Comparison of ENCODE assay signal across 19 cellular contexts in the genomic region with DNA sequence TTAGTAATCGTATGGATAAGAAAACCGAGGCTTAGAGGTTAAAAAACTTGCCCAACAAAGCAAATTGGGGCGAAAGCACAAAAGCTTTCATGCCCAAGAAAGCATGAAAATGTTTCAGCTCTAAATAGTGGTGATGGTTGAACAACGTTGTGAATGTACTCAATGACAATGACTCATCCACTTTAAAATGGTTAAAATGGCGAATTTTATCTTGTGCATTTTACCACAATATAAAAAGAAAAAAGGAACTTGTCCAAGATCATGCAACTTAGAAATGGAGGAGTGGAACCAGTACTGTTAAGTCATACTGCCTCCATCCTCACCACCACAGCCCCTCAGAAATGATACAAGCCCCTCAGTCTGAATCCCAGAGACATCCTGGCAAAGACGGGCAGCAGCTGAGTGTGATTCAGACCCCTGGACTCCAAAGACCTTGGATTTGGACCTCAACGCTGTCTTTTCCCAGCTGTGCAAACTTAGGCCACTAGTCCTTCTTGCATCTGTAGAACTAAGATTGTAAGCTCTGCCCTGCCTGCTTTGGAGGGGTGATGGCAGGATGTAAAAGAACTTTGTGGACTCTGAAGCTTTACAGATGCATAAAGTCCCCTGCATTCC.
DNase-seq lines count a peak whose midpoint lies in the region; TF ChIP-seq lines count a peak whose summit lies in the region.
"Had no signal": no experiment of that assay in that cellular context is flagged by ENCODE, and none has a peak within 500 bp of the region (broad histone marks: within the 10 kb centered on the region; RNA-seq: fewer than 3 reads in every experiment).

No MANE protein-coding gene starts in this region.

- H2BK5ac ChIP-seq in mesenchymal stem cell (ENCODE audit: low read depth, low read length, poor library complexity, severe bottlenecking) = no peak overlapping the region

- no peak overlapping the region for H2BK12ac ChIP-seq in mesenchymal stem cell (ENCODE audit: low read length in 2 of 2)

- no peak overlapping the region for H2AFZ ChIP-seq in mesenchymal stem cell (ENCODE audit: low read depth, low read length)

- H3K79me1 ChIP-seq in mesenchymal stem cell (replicated peaks; ENCODE audit: low read length, poor library complexity, severe bottlenecking) = no peaks in the 10 kb centered on the region

- no peak overlapping the region for H3K9ac ChIP-seq in mesenchymal stem cell (ENCODE audit: low read length)

- no peak overlapping the region for H3K23ac ChIP-seq in mesenchymal stem cell (ENCODE audit: low read length in 2 of 2)

- H3K4ac ChIP-seq in mesenchymal stem cell (ENCODE audit: low read depth in 1 of 2, low read length in 2 of 2) = no peak overlapping the region

- 71% methylated on average over 7 of the region's 7 CpGs for WGBS in mesenchymal stem cell

- H2BK15ac ChIP-seq in mesenchymal stem cell (ENCODE audit: low read depth, poor library complexity, severe bottlenecking) = no peak overlapping the region

- peaks cover 2% of the 10 kb centered on the region for H3K4me1 ChIP-seq in mesenchymal stem cell (ENCODE audit: control insufficient read depth, insufficient read depth, low read depth, low read length)
- H3K4me1 ChIP-seq: adrenal gland, heart left ventricle, tibial nerve had no signal

- H3K36me3 ChIP-seq in mesenchymal stem cell (ENCODE audit: control insufficient read depth in 1 of 2, insufficient read depth in 2 of 2, low read depth in 1 of 2, low read length in 2 of 2) = no peaks in the 10 kb centered on the region
- H3K36me3 ChIP-seq: adrenal gland, heart left ventricle, neutrophil, tibial nerve had no signal

- no peak overlapping the region for H4K91ac ChIP-seq in mesenchymal stem cell (ENCODE audit: low read length)

- in situ Hi-C loops in astrocyte of the spinal cord (cut with HindIII; ENCODE audit: low sequenced_read_pairs) = no loop called here

- no peak for TF ChIP-seq CTCF in astrocyte of the spinal cord (IDR thresholded peaks at IDR 0.05; ENCODE audit: low read depth, low read length)

- H3K4me3 ChIP-seq in astrocyte of the spinal cord (ENCODE audit: low read depth, low read length) (no peak overlapping the region), mesenchymal stem cell (ENCODE audit: insufficient read depth in 1 of 2, low read depth in 1 of 2, low read length in 2 of 2) (no peak overlapping the region)
- H3K4me3 ChIP-seq: adrenal gland, heart left ventricle, tibial nerve had no signal

- DNase-seq in HCEC 1CT (peak; percentile 34), NOMO-1 treated with dmso at 0.1 percent for 144 hours (lab: John Stamatoyannopoulos, UW; ENCODE audit: unreplicated experiment) (peak; percentile 9), astrocyte of the spinal cord (ENCODE audit: low read depth, low spot score) (peak; percentile 73), mesenchymal stem cell (peak; percentile 3), kidney tubule cell (ENCODE audit: low spot score) (no peak), AML-193 (lab: John Stamatoyannopoulos, UW) (no peak), Ammon's horn (ENCODE audit: low spot score) (no peak), NCI-H2196 (lab: John Stamatoyannopoulos, UW; ENCODE audit: unreplicated experiment) (no peak)
- DNase-seq: activated CD4-positive, alpha-beta T cell treated with anti-CD3 and anti-CD28 coated beads, Interleukin-2, amount 50 U/mL, for 48 hours; activated gamma-delta T cell; adrenal gland; effector CD4-positive, alpha-beta T cell; EL; heart left ventricle; immature natural killer cell; NCI-H1694; NCI-H345 had no signal

- H3K27me3 ChIP-seq in mesenchymal stem cell (ENCODE audit: control insufficient read depth in 1 of 2, insufficient read depth in 1 of 2, low read length in 2 of 2) = peaks cover 0 to 16% of the 10 kb centered on the region in 2 experiments
- H3K27me3 ChIP-seq: adrenal gland, heart left ventricle, tibial nerve had no signal

- H3K9me3 ChIP-seq in mesenchymal stem cell (ENCODE audit: control insufficient read depth, low read length) = no peaks in the 10 kb centered on the region
- H3K9me3 ChIP-seq: adrenal gland, heart left ventricle, neutrophil, tibial nerve had no signal

- H4K8ac ChIP-seq in mesenchymal stem cell (ENCODE audit: low read length) = no peak overlapping the region

- no peak overlapping the region for H2BK120ac ChIP-seq in mesenchymal stem cell (ENCODE audit: low read depth, low read length)

- no peak overlapping the region for H3K4me2 ChIP-seq in mesenchymal stem cell (ENCODE audit: low read length, poor library complexity, severe bottlenecking)

- no peak overlapping the region for H2AK5ac ChIP-seq in mesenchymal stem cell (ENCODE audit: low read length, severe bottlenecking)

- H3K18ac ChIP-seq in mesenchymal stem cell (ENCODE audit: low read depth in 1 of 2, low read length in 2 of 2) = no peak overlapping the region

- no peak overlapping the region for H3K14ac ChIP-seq in mesenchymal stem cell (ENCODE audit: low read length in 2 of 2)

- H3K27ac ChIP-seq in mesenchymal stem cell (ENCODE audit: low read length, poor library complexity, severe bottlenecking) = no peak overlapping the region
- H3K27ac ChIP-seq: adrenal gland, heart left ventricle, neutrophil, tibial nerve had no signal

Comparison
In these comparisons a context has a peak if more than half of its experiments do, and no peak if none do; other contexts are left out.
1. DNase-seq: peak in HCEC 1CT (single experiment), NOMO-1 treated with dmso at 0.1 percent for 144 hours (single experiment), astrocyte of the spinal cord (single experiment) and mesenchymal stem cell (single experiment); none in kidney tubule cell (single experiment), AML-193 (0 of 2), Ammon's horn (single experiment) and NCI-H2196 (single experiment).